ENCODE assay signal across 10 cellular contexts in the genomic region with DNA sequence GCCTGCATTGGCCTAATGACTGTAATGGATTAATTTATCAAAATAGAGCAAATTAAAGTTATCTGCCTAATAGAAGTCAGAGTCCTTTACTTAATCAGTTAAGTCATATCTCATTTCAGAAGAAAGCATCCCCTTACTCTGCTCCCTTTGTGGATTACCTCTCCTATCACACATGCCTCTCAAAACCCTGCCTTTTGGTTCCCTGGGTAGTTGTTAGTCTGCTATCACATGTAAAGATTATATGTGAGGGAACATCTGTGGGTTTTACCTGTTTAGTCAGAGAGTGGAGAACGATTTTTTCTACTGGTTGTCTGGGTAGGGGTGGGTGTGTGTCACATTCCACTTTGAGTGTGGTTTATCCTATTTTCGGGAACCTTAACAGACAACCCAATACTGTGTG. TPM values are rescaled to one million over a fixed set of nuclear protein-coding genes. Genes with fewer than 3 reads are reported as not detected.
DNase-seq lines count a peak whose midpoint lies in the region; ATAC-seq lines count a peak whose summit lies in the region.
"Had no signal": no experiment of that assay in that cellular context is flagged by ENCODE, and none has a peak within 500 bp of the region (broad histone marks: within the 10 kb centered on the region; RNA-seq: fewer than 3 reads in every experiment).

No MANE protein-coding gene starts in this region.

- H3K9me3 Mint-ChIP-seq in stimulated activated naive B cell treated with anti-CD40 and anti-IgM and Interleukin-4, amounts not matched to agents 10 μg/mL and 1 μg/mL and 100 μg/mL, for 72 hours, result peaks cover 7 to 11% of the 10 kb centered on the region in 2 donors
- H3K9me3 Mint-ChIP-seq in activated T-helper 1 cell treated with anti-CD3 and anti-CD28 coated beads, Interleukin-12 subunit alpha, Interleukin-12 subunit beta, Interleukin-2, Interleukin-4 antibody, amounts not matched to agents 30 ng/mL and 10 ng/mL and 1 ng/mL, durations not matched to agents 14 hours and 24 hours and 36 hours, result peaks cover 10% of the 10 kb centered on the region

- intact Hi-C loops in activated T-helper 1 cell treated with anti-CD3 and anti-CD28 coated beads, Interleukin-12 subunit alpha, Interleukin-12 subunit beta, Interleukin-2, Interleukin-4 antibody, amounts not matched to agents 30 ng/mL and 10 ng/mL and 1 ng/mL, durations not matched to agents 14 hours and 24 hours and 36 hours (cut with micrococcal nuclease), result no loop called here
- intact Hi-C loops in cardiac septum (cut with DNase I), result no loop called here

- no peak for DNase-seq in stimulated activated naive B cell treated with anti-CD40 and anti-IgM and Interleukin-4, amounts not matched to agents 10 μg/mL and 1 μg/mL and 100 μg/mL, for 72 hours
- no peak for DNase-seq in activated CD4-positive, alpha-beta T cell treated with anti-CD3 and anti-CD28 coated beads for 48 hours
- DNase-seq in activated T-helper 1 cell treated with anti-CD3 and anti-CD28 coated beads, Interleukin-12 subunit alpha, Interleukin-12 subunit beta, Interleukin-2, Interleukin-4 antibody, amounts not matched to agents 30 ng/mL and 10 ng/mL and 1 ng/mL, durations not matched to agents 14 hours and 24 hours and 36 hours (ENCODE audit: low spot score), result no peak
- no peak for DNase-seq in cardiac septum (ENCODE audit: low spot score)
- DNase-seq: activated CD4-positive, alpha-beta T cell treated with anti-CD3 and anti-CD28 coated beads, Interleukin-2, amount 50 U/mL, for 4 hours; NCI-H510A treated with DMSO at 0.1 percent for 48 hours had no signal

- ATAC-seq in GM19043 (IDR thresholded peaks at IDR 0.05; ENCODE audit: low read depth, unreplicated experiment), result peak; percentile 44
- peak; percentile 40 for ATAC-seq in HG02623 (IDR thresholded peaks at IDR 0.05; ENCODE audit: unreplicated experiment)
- ATAC-seq in HG03460 (IDR thresholded peaks at IDR 0.05; ENCODE audit: unreplicated experiment), result peak; percentile 44
- peak in 1 of 2 donors; percentile 14 for ATAC-seq in stimulated activated naive B cell treated with anti-CD40 and anti-IgM and Interleukin-4, amounts not matched to agents 10 μg/mL and 1 μg/mL and 100 μg/mL, for 72 hours (replicated peaks)

- no peaks in the 10 kb centered on the region for H3K27me3 Mint-ChIP-seq in stimulated activated naive B cell treated with anti-CD40 and anti-IgM and Interleukin-4, amounts not matched to agents 10 μg/mL and 1 μg/mL and 100 μg/mL, for 72 hours
- no peaks in the 10 kb centered on the region for H3K27me3 Mint-ChIP-seq in activated T-helper 1 cell treated with anti-CD3 and anti-CD28 coated beads, Interleukin-12 subunit alpha, Interleukin-12 subunit beta, Interleukin-2, Interleukin-4 antibody, amounts not matched to agents 30 ng/mL and 10 ng/mL and 1 ng/mL, durations not matched to agents 14 hours and 24 hours and 36 hours (ENCODE audit: insufficient read depth)
- H3K27me3 Mint-ChIP-seq: activated naive CD8-positive, alpha-beta T cell had no signal

- H3K27ac Mint-ChIP-seq in stimulated activated naive B cell treated with anti-CD40 and anti-IgM and Interleukin-4, amounts not matched to agents 10 μg/mL and 1 μg/mL and 100 μg/mL, for 72 hours, result peak overlapping the region; percentile 65
- no peak overlapping the region for H3K27ac Mint-ChIP-seq in activated T-helper 1 cell treated with anti-CD3 and anti-CD28 coated beads, Interleukin-12 subunit alpha, Interleukin-12 subunit beta, Interleukin-2, Interleukin-4 antibody, amounts not matched to agents 30 ng/mL and 10 ng/mL and 1 ng/mL, durations not matched to agents 14 hours and 24 hours and 36 hours
- H3K27ac Mint-ChIP-seq: activated naive CD8-positive, alpha-beta T cell had no signal

- H3K36me3 Mint-ChIP-seq in stimulated activated naive B cell treated with anti-CD40 and anti-IgM and Interleukin-4, amounts not matched to agents 10 μg/mL and 1 μg/mL and 100 μg/mL, for 72 hours, result peaks cover 22 to 34% of the 10 kb centered on the region in 2 donors
- peaks cover 1% of the 10 kb centered on the region for H3K36me3 Mint-ChIP-seq in activated T-helper 1 cell treated with anti-CD3 and anti-CD28 coated beads, Interleukin-12 subunit alpha, Interleukin-12 subunit beta, Interleukin-2, Interleukin-4 antibody, amounts not matched to agents 30 ng/mL and 10 ng/mL and 1 ng/mL, durations not matched to agents 14 hours and 24 hours and 36 hours (ENCODE audit: low read depth)

- H3K4me3 Mint-ChIP-seq in stimulated activated naive B cell treated with anti-CD40 and anti-IgM and Interleukin-4, amounts not matched to agents 10 μg/mL and 1 μg/mL and 100 μg/mL, for 72 hours, result no peak overlapping the region
- no peak overlapping the region for H3K4me3 Mint-ChIP-seq in activated T-helper 1 cell treated with anti-CD3 and anti-CD28 coated beads, Interleukin-12 subunit alpha, Interleukin-12 subunit beta, Interleukin-2, Interleukin-4 antibody, amounts not matched to agents 30 ng/mL and 10 ng/mL and 1 ng/mL, durations not matched to agents 14 hours and 24 hours and 36 hours
- H3K4me3 Mint-ChIP-seq: activated naive CD8-positive, alpha-beta T cell had no signal

- peaks cover 35 to 63% of the 10 kb centered on the region in 2 donors for H3K4me1 Mint-ChIP-seq in stimulated activated naive B cell treated with anti-CD40 and anti-IgM and Interleukin-4, amounts not matched to agents 10 μg/mL and 1 μg/mL and 100 μg/mL, for 72 hours
- H3K4me1 Mint-ChIP-seq in activated T-helper 1 cell treated with anti-CD3 and anti-CD28 coated beads, Interleukin-12 subunit alpha, Interleukin-12 subunit beta, Interleukin-2, Interleukin-4 antibody, amounts not matched to agents 30 ng/mL and 10 ng/mL and 1 ng/mL, durations not matched to agents 14 hours and 24 hours and 36 hours (ENCODE audit: low read depth), result no peaks in the 10 kb centered on the region

RNA-seq across cellular contexts. Expression of a gene that starts 16.4 kb away (rescaled TPM):
- total RNA-seq in activated T-helper 1 cell treated with anti-CD3 and anti-CD28 coated beads, Interleukin-12 subunit alpha, Interleukin-12 subunit beta, Interleukin-2, Interleukin-4 antibody, amounts not matched to agents 30 ng/mL and 10 ng/mL and 1 ng/mL, durations not matched to agents 14 hours and 24 hours and 36 hours, result 11.8 and 13.9 TPM in 2 replicates
- total RNA-seq in cardiac septum, result 48.1 TPM
